In the genomic region with DNA sequence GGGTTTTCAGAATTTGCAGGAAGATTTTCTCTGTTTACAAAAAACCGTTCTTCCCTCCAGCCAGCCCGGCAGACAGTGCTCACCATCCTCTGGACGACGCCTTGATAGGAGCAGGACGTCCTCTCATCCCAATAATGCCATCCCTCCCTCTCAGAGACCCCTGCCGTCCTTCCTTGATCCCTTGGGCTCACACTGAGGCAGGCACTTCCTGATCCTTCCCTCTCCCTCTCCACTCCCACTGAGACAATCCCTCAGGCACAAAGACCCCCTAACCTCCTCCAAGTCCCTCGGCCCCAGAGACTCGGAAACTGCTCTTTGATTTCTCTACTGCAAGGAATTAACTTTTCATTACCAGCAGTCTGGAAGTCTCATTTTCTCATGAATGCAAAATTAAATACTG, we compare ENCODE assay signal across 27 cellular contexts. TPM values are rescaled to one million over a fixed set of nuclear protein-coding genes. Genes with fewer than 3 reads are reported as not detected.
"Had no signal": no experiment of that assay in that cellular context is flagged by ENCODE, and none has a peak within 500 bp of the region (broad histone marks: within the 10 kb centered on the region; RNA-seq: fewer than 3 reads in every experiment).

No MANE protein-coding gene starts in this region.

- H3K4me3 Mint-ChIP-seq: naive thymus-derived CD8-positive, alpha-beta T cell; stimulated activated effector memory CD8-positive, alpha-beta T cell treated with anti-CD3 and anti-CD28 coated beads, Interleukin-12 subunit alpha, Interleukin-12 subunit beta, amount 100 ng/mL, for 72 hours; type B pancreatic cell had no signal

- H3K36me3 ChIP-seq: heart right ventricle, prostate gland, right lobe of liver, suprapubic skin, thyroid gland had no signal

- H3K9ac ChIP-seq: parathyroid adenoma had no signal

- H3K36me3 Mint-ChIP-seq: naive thymus-derived CD8-positive, alpha-beta T cell; stimulated activated effector memory CD8-positive, alpha-beta T cell treated with anti-CD3 and anti-CD28 coated beads, Interleukin-12 subunit alpha, Interleukin-12 subunit beta, amount 100 ng/mL, for 72 hours; type B pancreatic cell had no signal

- H3K4me3 ChIP-seq: heart right ventricle, mucosa of descending colon, prostate gland, right lobe of liver, suprapubic skin, thyroid gland had no signal

- H3K4me1 Mint-ChIP-seq: naive thymus-derived CD8-positive, alpha-beta T cell; stimulated activated effector memory CD8-positive, alpha-beta T cell treated with anti-CD3 and anti-CD28 coated beads, Interleukin-12 subunit alpha, Interleukin-12 subunit beta, amount 100 ng/mL, for 72 hours had no signal

- H3K9me3 ChIP-seq: heart right ventricle, mucosa of descending colon, prostate gland, right lobe of liver, suprapubic skin, thyroid gland had no signal

- H3K27ac Mint-ChIP-seq: naive thymus-derived CD8-positive, alpha-beta T cell; stimulated activated effector memory CD8-positive, alpha-beta T cell treated with anti-CD3 and anti-CD28 coated beads, Interleukin-12 subunit alpha, Interleukin-12 subunit beta, amount 100 ng/mL, for 72 hours; type B pancreatic cell had no signal

- FAIRE-seq: endometrium, frontal cortex, islet of Langerhans, urothelium cell line had no signal

- ATAC-seq: esophagus mucosa; heart right ventricle; mucosa of descending colon; naive thymus-derived CD8-positive, alpha-beta T cell; right lobe of liver; stimulated activated effector memory CD8-positive, alpha-beta T cell treated with anti-CD3 and anti-CD28 coated beads, Interleukin-12 subunit alpha, Interleukin-12 subunit beta, amount 100 ng/mL, for 72 hours; stimulated activated naive CD8-positive, alpha-beta T cell treated with anti-CD3 and anti-CD28 coated beads, Interleukin-15, Interleukin-2, amounts not matched to agents 100 U/mL and 50 U/mL, for 24 hours had no signal

- H3K27me3 ChIP-seq: right lobe of liver, thyroid gland had no signal

- H2AFZ ChIP-seq: parathyroid adenoma had no signal

- DNase-seq: effector CD4-positive, alpha-beta T cell; heart right ventricle; hypothalamus; kidney glomerular epithelial cell; mammary epithelial cell; mucosa of descending colon; naive thymus-derived CD8-positive, alpha-beta T cell; retina; right lobe of liver; stimulated activated CD4-positive, alpha-beta T cell treated with anti-CD3 and anti-CD28 coated beads, Interleukin-4, amount 100 ng/mL, for 1 hour; stimulated activated CD8-positive, alpha-beta memory T cell treated with anti-CD3 and anti-CD28 coated beads, Interleukin-4, amount 100 ng/mL, for 48 hours; stimulated activated naive CD8-positive, alpha-beta T cell treated with anti-CD3 and anti-CD28 coated beads, Interleukin-15, Interleukin-2, amounts not matched to agents 100 U/mL and 50 U/mL, for 24 hours; thyroid gland had no signal

- H3K9me3 Mint-ChIP-seq: type B pancreatic cell had no signal

- H3K27ac ChIP-seq: heart right ventricle, parathyroid adenoma, prostate gland, right lobe of liver, suprapubic skin, thyroid gland had no signal

- H3K4me1 ChIP-seq: heart right ventricle, parathyroid adenoma, prostate gland, right lobe of liver, suprapubic skin, thyroid gland had no signal

RNA-seq across cellular contexts. Expression of a gene that starts 42.5 kb away (rescaled TPM):
- total RNA-seq: esophagus mucosa; fibroblast of lung; frontal cortex; glomerular endothelial cell; heart right ventricle; liver; mammary epithelial cell; mucosa of descending colon; naive thymus-derived CD8-positive, alpha-beta T cell; omental fat pad; prostate gland; right lobe of liver; thyroid gland had no signal
- polyA plus RNA-seq: fibroblast of lung; liver; mammary epithelial cell; naive thymus-derived CD8-positive, alpha-beta T cell had no signal
